ENCODE assay signal across 22 cellular contexts in the genomic region with DNA sequence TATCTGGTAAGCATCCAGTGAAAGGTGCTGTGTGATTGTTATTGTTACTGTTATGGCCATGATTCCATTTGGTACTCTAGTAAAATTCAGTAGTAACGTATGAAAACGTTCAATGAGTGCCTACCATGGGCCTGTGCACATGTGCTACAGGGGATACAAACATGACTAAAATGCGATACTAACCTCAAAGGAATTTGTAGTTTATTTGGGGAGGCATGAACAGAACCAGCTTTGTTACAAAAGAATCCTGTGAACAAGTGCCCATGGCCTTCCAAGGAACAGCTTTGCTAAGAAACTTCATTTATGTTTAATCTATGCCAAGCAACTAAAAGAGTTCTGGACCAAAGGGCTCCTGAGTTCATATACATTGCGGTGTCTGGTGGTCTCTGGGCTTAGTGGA. TPM values are rescaled to one million over a fixed set of nuclear protein-coding genes. Genes with fewer than 3 reads are reported as not detected.
"Had no signal": no experiment of that assay in that cellular context is flagged by ENCODE, and none has a peak within 500 bp of the region (broad histone marks: within the 10 kb centered on the region; RNA-seq: fewer than 3 reads in every experiment).

No MANE protein-coding gene starts in this region.

- DNase-seq: activated CD4-positive, alpha-beta T cell treated with anti-CD3 and anti-CD28 coated beads for 36 hours; activated CD8-positive, alpha-beta T cell treated with anti-CD3 and anti-CD28 coated beads, Interleukin-2, amount 10 ng/mL, durations not matched to agents 7 days and 5 days; activated naive CD4-positive, alpha-beta T cell treated with anti-CD3 and anti-CD28 coated beads, Interleukin-2, amount 10 ng/mL, durations not matched to agents 7 days and 5 days; adrenal gland; effector memory CD8-positive, alpha-beta T cell; left cardiac atrium; midbrain; natural killer cell; right lobe of liver; spleen; stimulated activated CD4-positive, alpha-beta T cell treated with anti-CD3 and anti-CD28 coated beads, Interleukin-1b, Interleukin-23, amount 100 ng/mL, for 48 hours; stimulated activated naive B cell treated with anti-CD40 and anti-IgM and Interleukin-4, amounts not matched to agents 10 μg/mL and 1 μg/mL and 100 μg/mL, for 72 hours; T-helper 1 cell; trophoblast cell; WERI-Rb-1 had no signal

- H3K36me3 Mint-ChIP-seq: activated naive CD4-positive, alpha-beta T cell treated with anti-CD3 and anti-CD28 coated beads, Interleukin-2, amount 10 ng/mL, durations not matched to agents 7 days and 5 days; brain; natural killer cell; stimulated activated naive B cell treated with anti-CD40 and anti-IgM and Interleukin-4, amounts not matched to agents 10 μg/mL and 1 μg/mL and 100 μg/mL, for 72 hours had no signal

- H3K4me3 Mint-ChIP-seq: activated CD4-positive, alpha-beta T cell treated with anti-CD3 and anti-CD28 coated beads for 36 hours; activated CD8-positive, alpha-beta T cell treated with anti-CD3 and anti-CD28 coated beads, Interleukin-2, amount 10 ng/mL, durations not matched to agents 7 days and 5 days; activated naive CD4-positive, alpha-beta T cell treated with anti-CD3 and anti-CD28 coated beads, Interleukin-2, amount 10 ng/mL, durations not matched to agents 7 days and 5 days; activated T-helper 17 cell treated with anti-CD3 and anti-CD28 coated beads, Interleukin-2, amount 50 U/mL, for 72 hours; brain; central memory CD8-positive, alpha-beta T cell; dendritic cell treated with granulocyte-macrophage colony-stimulating factor and Interleukin-4, amounts not matched to agents 40 ng/mL and 50 ng/mL, for 4 days; effector memory CD8-positive, alpha-beta T cell; natural killer cell; stimulated activated naive B cell treated with anti-CD40 and anti-IgM and Interleukin-4, amounts not matched to agents 10 μg/mL and 1 μg/mL and 100 μg/mL, for 72 hours had no signal

- H3K36me3 ChIP-seq: adrenal gland, right lobe of liver, spleen, WERI-Rb-1 had no signal

- H3K27ac ChIP-seq: adrenal gland, epithelial cell of prostate, right lobe of liver, spleen, WERI-Rb-1 had no signal

- H3K4me1 ChIP-seq: adrenal gland, right lobe of liver, spleen had no signal

- H3K9me3 ChIP-seq: adrenal gland, right lobe of liver, spleen had no signal

- H3K4me1 Mint-ChIP-seq: activated CD4-positive, alpha-beta T cell treated with anti-CD3 and anti-CD28 coated beads for 36 hours; activated naive CD4-positive, alpha-beta T cell treated with anti-CD3 and anti-CD28 coated beads, Interleukin-2, amount 10 ng/mL, durations not matched to agents 7 days and 5 days; activated T-helper 17 cell treated with anti-CD3 and anti-CD28 coated beads, Interleukin-2, amount 50 U/mL, for 72 hours; brain; central memory CD8-positive, alpha-beta T cell; natural killer cell; stimulated activated naive B cell treated with anti-CD40 and anti-IgM and Interleukin-4, amounts not matched to agents 10 μg/mL and 1 μg/mL and 100 μg/mL, for 72 hours had no signal

- H3K27ac Mint-ChIP-seq: activated CD4-positive, alpha-beta T cell treated with anti-CD3 and anti-CD28 coated beads for 36 hours; activated CD8-positive, alpha-beta T cell treated with anti-CD3 and anti-CD28 coated beads, Interleukin-2, amount 10 ng/mL, durations not matched to agents 7 days and 5 days; activated naive CD4-positive, alpha-beta T cell treated with anti-CD3 and anti-CD28 coated beads, Interleukin-2, amount 10 ng/mL, durations not matched to agents 7 days and 5 days; activated T-helper 17 cell treated with anti-CD3 and anti-CD28 coated beads, Interleukin-2, amount 50 U/mL, for 72 hours; brain; dendritic cell treated with granulocyte-macrophage colony-stimulating factor and Interleukin-4, amounts not matched to agents 40 ng/mL and 50 ng/mL, for 4 days; effector memory CD8-positive, alpha-beta T cell; natural killer cell; progenitor cell of endocrine pancreas; stimulated activated naive B cell treated with anti-CD40 and anti-IgM and Interleukin-4, amounts not matched to agents 10 μg/mL and 1 μg/mL and 100 μg/mL, for 72 hours had no signal

- H3K27me3 ChIP-seq: adrenal gland, right lobe of liver, spleen had no signal

- ATAC-seq: activated CD4-positive, alpha-beta T cell treated with anti-CD3 and anti-CD28 coated beads for 36 hours; activated CD8-positive, alpha-beta T cell treated with anti-CD3 and anti-CD28 coated beads, Interleukin-2, amount 10 ng/mL, durations not matched to agents 7 days and 5 days; activated T-helper 17 cell treated with anti-CD3 and anti-CD28 coated beads, Interleukin-2, amount 50 U/mL, for 72 hours; effector memory CD8-positive, alpha-beta T cell; left cardiac atrium; natural killer cell; right lobe of liver; stimulated activated naive B cell treated with anti-CD40 and anti-IgM and Interleukin-4, amounts not matched to agents 10 μg/mL and 1 μg/mL and 100 μg/mL, for 72 hours had no signal

- H3K27me3 Mint-ChIP-seq: activated naive CD4-positive, alpha-beta T cell treated with anti-CD3 and anti-CD28 coated beads, Interleukin-2, amount 10 ng/mL, durations not matched to agents 7 days and 5 days; brain; dendritic cell treated with granulocyte-macrophage colony-stimulating factor and Interleukin-4, amounts not matched to agents 40 ng/mL and 50 ng/mL, for 4 days; progenitor cell of endocrine pancreas; stimulated activated naive B cell treated with anti-CD40 and anti-IgM and Interleukin-4, amounts not matched to agents 10 μg/mL and 1 μg/mL and 100 μg/mL, for 72 hours had no signal

- H3K9me3 Mint-ChIP-seq: activated naive CD4-positive, alpha-beta T cell treated with anti-CD3 and anti-CD28 coated beads, Interleukin-2, amount 10 ng/mL, durations not matched to agents 7 days and 5 days; activated T-helper 17 cell treated with anti-CD3 and anti-CD28 coated beads, Interleukin-2, amount 50 U/mL, for 72 hours; brain; central memory CD8-positive, alpha-beta T cell; dendritic cell treated with granulocyte-macrophage colony-stimulating factor and Interleukin-4, amounts not matched to agents 40 ng/mL and 50 ng/mL, for 4 days; stimulated activated naive B cell treated with anti-CD40 and anti-IgM and Interleukin-4, amounts not matched to agents 10 μg/mL and 1 μg/mL and 100 μg/mL, for 72 hours had no signal

- H3K4me3 ChIP-seq: adrenal gland, lung, right lobe of liver, spleen had no signal

RNA-seq across cellular contexts. Expression of gene PTGFR, which starts 28.7 kb away (rescaled TPM):
- total RNA-seq: activated CD4-positive, alpha-beta T cell treated with anti-CD3 and anti-CD28 coated beads for 36 hours; activated CD8-positive, alpha-beta T cell treated with anti-CD3 and anti-CD28 coated beads, Interleukin-2, amount 10 ng/mL, durations not matched to agents 7 days and 5 days; activated T-helper 17 cell treated with anti-CD3 and anti-CD28 coated beads, Interleukin-2, amount 50 U/mL, for 72 hours; natural killer cell; progenitor cell of endocrine pancreas had no signal
